ENCODE assay signal across 17 cellular contexts in genomic region chr5:76867027-76867426, GRCh38. TPM values are rescaled to one million over a fixed set of nuclear protein-coding genes. Genes with fewer than 3 reads are reported as not detected.
"Had no signal": no experiment of that assay in that cellular context is flagged by ENCODE, and none has a peak within 500 bp of the region (broad histone marks: within the 10 kb centered on the region; RNA-seq: fewer than 3 reads in every experiment).

No MANE protein-coding gene starts in this region.

- H3K36me3 Mint-ChIP-seq: activated naive CD8-positive, alpha-beta T cell; naive thymus-derived CD8-positive, alpha-beta T cell had no signal

- H3K9me3 ChIP-seq: breast epithelium, neutrophil, tibial artery, uterus had no signal

- ATAC-seq: naive thymus-derived CD8-positive, alpha-beta T cell had no signal

- H3K4me1 Mint-ChIP-seq: naive thymus-derived CD8-positive, alpha-beta T cell had no signal

- DNase-seq: activated CD4-positive, alpha-beta T cell treated with anti-CD3 and anti-CD28 coated beads, Interleukin-2, amount 10 ng/mL, durations not matched to agents 24 days and 14 days; activated CD4-positive, CD25-positive, alpha-beta regulatory T cell; activated CD8-positive, alpha-beta memory T cell treated with anti-CD3 and anti-CD28 coated beads for 24 hours; activated gamma-delta T cell treated with Interleukin-2 at 50 U/mL for 16 hours; endodermal cell; erythroblast; hippocampal formation; naive thymus-derived CD8-positive, alpha-beta T cell; stimulated activated naive CD4-positive, alpha-beta T cell; tibial artery; uterus had no signal

- FAIRE-seq: keratinocyte had no signal

- H3K36me3 ChIP-seq: breast epithelium, neutrophil, tibial artery, uterus had no signal

- H3K27ac ChIP-seq: breast epithelium, neutrophil, parathyroid adenoma, tibial artery, uterus had no signal

- H3K27me3 Mint-ChIP-seq: activated CD4-positive, alpha-beta T cell treated with anti-CD3 and anti-CD28 coated beads, Interleukin-2, amount 10 ng/mL, durations not matched to agents 24 days and 14 days; activated naive CD8-positive, alpha-beta T cell; naive thymus-derived CD8-positive, alpha-beta T cell had no signal

- H3K9me3 Mint-ChIP-seq: activated CD4-positive, alpha-beta T cell treated with anti-CD3 and anti-CD28 coated beads, Interleukin-2, amount 10 ng/mL, durations not matched to agents 24 days and 14 days; endodermal cell; naive thymus-derived CD8-positive, alpha-beta T cell had no signal

- H3K27ac Mint-ChIP-seq: activated CD4-positive, alpha-beta T cell treated with anti-CD3 and anti-CD28 coated beads, Interleukin-2, amount 10 ng/mL, durations not matched to agents 24 days and 14 days; activated naive CD8-positive, alpha-beta T cell; endodermal cell; naive thymus-derived CD8-positive, alpha-beta T cell had no signal

- H3K4me3 Mint-ChIP-seq: activated CD4-positive, alpha-beta T cell treated with anti-CD3 and anti-CD28 coated beads, Interleukin-2, amount 10 ng/mL, durations not matched to agents 24 days and 14 days; activated naive CD8-positive, alpha-beta T cell; endodermal cell; naive thymus-derived CD8-positive, alpha-beta T cell had no signal

RNA-seq across cellular contexts. Expression of gene S100Z, which starts 17.2 kb away (rescaled TPM):
- polyA plus RNA-seq: keratinocyte; mammary epithelial cell; naive thymus-derived CD8-positive, alpha-beta T cell had no signal
